In genomic region chr3:98705694-98706093, GRCh38 we compare ENCODE assay signal across 14 cellular contexts. TPM values are rescaled to one million over a fixed set of nuclear protein-coding genes. Genes with fewer than 3 reads are reported as not detected.
A peak's percentile ranks its signal among the peaks of the same experiment; 100 is the strongest.
DNase-seq lines count a peak whose midpoint lies in the region; ATAC-seq, FAIRE-seq and TF ChIP-seq lines count a peak whose summit lies in the region.
"Had no signal": no experiment of that assay in that cellular context is flagged by ENCODE, and none has a peak within 500 bp of the region (broad histone marks: within the 10 kb centered on the region; RNA-seq: fewer than 3 reads in every experiment).

No MANE protein-coding gene starts in this region.

- H3K36me3 Mint-ChIP-seq in osteocyte (ENCODE audit: unreplicated experiment), result no peaks in the 10 kb centered on the region

- TF ChIP-seq CTCF in GM12873 (IDR thresholded peaks at IDR 0.05; ENCODE audit: insufficient read depth, low read depth, low read length, missing control alignments), result peak; percentile 17
- peak; percentile 69 for TF ChIP-seq CTCF in brain microvascular endothelial cell (IDR thresholded peaks at IDR 0.05; ENCODE audit: low read depth, low read length, missing control alignments)
- peak; percentile 64 for TF ChIP-seq CTCF in osteocyte (IDR thresholded peaks at IDR 0.05)
- no peak for TF ChIP-seq CTCF in D721Med (IDR thresholded peaks at IDR 0.05; ENCODE audit: insufficient read depth, missing control alignments)

- no peak overlapping the region for H3K4me3 ChIP-seq in brain microvascular endothelial cell (ENCODE audit: low read depth, low read length)

- H3K27ac ChIP-seq in brain microvascular endothelial cell, result no peak overlapping the region

- DNase-seq in M059J (ENCODE audit: low read depth) (peak; percentile 42), brain microvascular endothelial cell (peak; percentile 36), osteocyte (ENCODE audit: extremely low spot score, unreplicated experiment) (no peak), D721Med (ENCODE audit: insufficient read length, low spot score) (no peak), GF-D8 (lab: John Stamatoyannopoulos, UW) (no peak)
- DNase-seq: activated CD4-positive, alpha-beta T cell treated with anti-CD3 and anti-CD28 coated beads for 48 hours; activated T-cell treated with anti-CD3 and anti-CD28 coated beads, Interleukin-2, amount 50 U/mL, for 48 hours; anterior cingulate cortex; effector CD8-positive, alpha-beta T cell; T-helper 2 cell had no signal

- H3K4me1 Mint-ChIP-seq in osteocyte (ENCODE audit: unreplicated experiment), result peaks cover 42% of the 10 kb centered on the region

- no peak for FAIRE-seq in D721Med (lab: Jason Lieb, UNC)

- in situ Hi-C loops in brain microvascular endothelial cell (cut with HindIII; ENCODE audit: low pct_ligation_motif_present, low sequenced_read_pairs), result no loop called here

- no peaks in the 10 kb centered on the region for H3K36me3 ChIP-seq in brain microvascular endothelial cell (replicated peaks)

- peak overlapping the region; percentile 82 for H3K27ac Mint-ChIP-seq in osteocyte (ENCODE audit: unreplicated experiment)

- no peaks in the 10 kb centered on the region for H3K9me3 Mint-ChIP-seq in osteocyte (ENCODE audit: unreplicated experiment)
- H3K9me3 Mint-ChIP-seq: neural crest cell had no signal

- H3K27me3 Mint-ChIP-seq in osteocyte (ENCODE audit: unreplicated experiment), result no peaks in the 10 kb centered on the region

- H3K27me3 ChIP-seq in brain microvascular endothelial cell (replicated peaks), result no peaks in the 10 kb centered on the region

- ATAC-seq in HG02571 (IDR thresholded peaks at IDR 0.05; ENCODE audit: unreplicated experiment), result no peak
- ATAC-seq: left lobe of liver had no signal

- peak overlapping the region; percentile 43 for H3K4me3 Mint-ChIP-seq in osteocyte (ENCODE audit: unreplicated experiment)
- H3K4me3 Mint-ChIP-seq: neural crest cell had no signal

RNA-seq across cellular contexts. Expression of gene ST3GAL6, which starts 57.4 kb away (rescaled TPM):
- 11.6 and 19.4 TPM in 2 replicates for total RNA-seq in M059J (2014; rRNA removed; shearing (Covaris generic))
- total RNA-seq in osteocyte, result 4.4 and 8.0 TPM in 2 replicates

Comparison
In these comparisons a context has a peak if more than half of its experiments do, and no peak if none do; other contexts are left out.
1. DNase-seq: peak in M059J (single experiment) and brain microvascular endothelial cell (single experiment); none in osteocyte (single experiment), D721Med (single experiment) and GF-D8 (single experiment).